Comparison of ENCODE assay signal across 27 cellular contexts in the genomic region with DNA sequence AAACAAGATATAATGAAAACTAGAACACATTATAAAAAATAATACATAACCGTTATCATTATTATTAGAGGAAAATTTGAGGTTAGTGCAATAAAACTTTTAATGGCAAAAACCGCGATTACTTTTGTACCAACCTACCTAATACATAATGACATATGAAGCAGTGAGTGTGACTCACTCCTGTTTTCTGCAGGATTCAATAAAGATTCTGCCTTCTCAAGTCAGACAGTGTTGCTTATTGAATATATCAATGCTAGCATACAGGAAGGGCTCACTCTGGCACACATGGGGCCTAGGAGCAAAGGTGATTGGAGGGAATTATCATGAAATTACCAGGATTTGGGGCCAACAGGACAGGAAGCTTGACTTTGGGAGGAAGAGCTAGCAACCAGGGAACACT.
"Had no signal": no experiment of that assay in that cellular context is flagged by ENCODE, and none has a peak within 500 bp of the region (broad histone marks: within the 10 kb centered on the region; RNA-seq: fewer than 3 reads in every experiment).

No MANE protein-coding gene starts in this region.

- H3K4me3 Mint-ChIP-seq: dendritic cell treated with granulocyte-macrophage colony-stimulating factor and Interleukin-4, amounts not matched to agents 40 ng/mL and 50 ng/mL, for 4 days; effector memory CD8-positive, alpha-beta T cell; endodermal cell; mesothelial cell of epicardium; naive B cell had no signal

- H3K9me3 Mint-ChIP-seq: dendritic cell treated with granulocyte-macrophage colony-stimulating factor and Interleukin-4, amounts not matched to agents 40 ng/mL and 50 ng/mL, for 4 days; endodermal cell; mesothelial cell of epicardium had no signal

- H3K27ac ChIP-seq: colonic mucosa, epithelial cell of prostate, esophagus squamous epithelium, gastrocnemius medialis, heart right ventricle, left lung, lower lobe of right lung had no signal

- H3K27me3 ChIP-seq: colonic mucosa, esophagus squamous epithelium, gastrocnemius medialis, heart right ventricle, left lung had no signal

- H3K27me3 Mint-ChIP-seq: dendritic cell treated with granulocyte-macrophage colony-stimulating factor and Interleukin-4, amounts not matched to agents 40 ng/mL and 50 ng/mL, for 4 days; effector memory CD8-positive, alpha-beta T cell; naive B cell had no signal

- H3K36me3 Mint-ChIP-seq: mesothelial cell of epicardium, naive B cell had no signal

- H3K27ac Mint-ChIP-seq: dendritic cell treated with granulocyte-macrophage colony-stimulating factor and Interleukin-4, amounts not matched to agents 40 ng/mL and 50 ng/mL, for 4 days; effector memory CD8-positive, alpha-beta T cell; endodermal cell; mesothelial cell of epicardium; naive B cell had no signal

- H3K4me1 Mint-ChIP-seq: naive B cell had no signal

- H3K4me3 ChIP-seq: colonic mucosa, esophagus squamous epithelium, gastrocnemius medialis, heart right ventricle, left lung, lower lobe of right lung, mucosa of descending colon had no signal

- H3K4me1 ChIP-seq: colonic mucosa, esophagus squamous epithelium, gastrocnemius medialis, heart right ventricle, left lung, lower lobe of right lung had no signal

- ATAC-seq: effector memory CD8-positive, alpha-beta T cell; esophagus mucosa; gastrocnemius medialis; heart right ventricle; left lung; left ventricle myocardium superior; lower lobe of right lung; mucosa of descending colon had no signal

- DNase-seq: colonic mucosa; cortex of kidney; effector CD8-positive, alpha-beta T cell; effector memory CD8-positive, alpha-beta T cell; endodermal cell; erythroblast; esophagus squamous epithelium; foreskin fibroblast; foreskin melanocyte; gastrocnemius medialis; glutamatergic neuron; head of caudate nucleus; heart right ventricle; hippocampal formation; islet precursor cell; kidney; kidney glomerular epithelial cell; left lung; left ventricle myocardium superior; lower lobe of right lung; mesenchymal stem cell; mucosa of descending colon; naive B cell had no signal

- H3K36me3 ChIP-seq: colonic mucosa, esophagus squamous epithelium, gastrocnemius medialis, heart right ventricle, left lung, lower lobe of right lung had no signal

- H3K9me3 ChIP-seq: colonic mucosa, esophagus squamous epithelium, gastrocnemius medialis, left lung, lower lobe of right lung, mucosa of descending colon had no signal
